In the genomic region with DNA sequence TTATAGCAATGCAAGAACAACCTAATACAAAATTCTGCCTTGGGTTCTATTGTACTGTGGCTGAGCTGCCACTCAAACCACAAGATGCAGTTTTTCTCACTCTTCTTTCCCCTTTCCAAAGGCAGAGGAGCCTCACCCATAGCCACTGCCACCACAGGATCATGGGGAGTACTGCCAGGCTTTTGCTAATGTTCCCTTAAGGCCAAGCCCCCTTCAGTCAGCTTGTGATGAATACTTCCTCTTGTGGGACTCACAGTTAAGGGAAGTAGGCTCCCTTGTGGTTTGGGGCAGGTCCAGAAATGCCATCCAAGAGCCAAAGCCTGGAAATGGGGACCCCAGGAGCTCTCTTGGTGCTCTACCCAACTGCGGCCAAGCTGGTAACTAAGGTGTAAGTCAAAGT, we compare ENCODE assay signal across 1 cellular context.
TF ChIP-seq lines count a peak whose summit lies in the region.

No MANE protein-coding gene starts in this region.

TF ChIP-seq in GM23338, 12 proteins besides CTCF, POLR2A, EP300 and RAD21:
- TF ChIP-seq, protein P1, sequence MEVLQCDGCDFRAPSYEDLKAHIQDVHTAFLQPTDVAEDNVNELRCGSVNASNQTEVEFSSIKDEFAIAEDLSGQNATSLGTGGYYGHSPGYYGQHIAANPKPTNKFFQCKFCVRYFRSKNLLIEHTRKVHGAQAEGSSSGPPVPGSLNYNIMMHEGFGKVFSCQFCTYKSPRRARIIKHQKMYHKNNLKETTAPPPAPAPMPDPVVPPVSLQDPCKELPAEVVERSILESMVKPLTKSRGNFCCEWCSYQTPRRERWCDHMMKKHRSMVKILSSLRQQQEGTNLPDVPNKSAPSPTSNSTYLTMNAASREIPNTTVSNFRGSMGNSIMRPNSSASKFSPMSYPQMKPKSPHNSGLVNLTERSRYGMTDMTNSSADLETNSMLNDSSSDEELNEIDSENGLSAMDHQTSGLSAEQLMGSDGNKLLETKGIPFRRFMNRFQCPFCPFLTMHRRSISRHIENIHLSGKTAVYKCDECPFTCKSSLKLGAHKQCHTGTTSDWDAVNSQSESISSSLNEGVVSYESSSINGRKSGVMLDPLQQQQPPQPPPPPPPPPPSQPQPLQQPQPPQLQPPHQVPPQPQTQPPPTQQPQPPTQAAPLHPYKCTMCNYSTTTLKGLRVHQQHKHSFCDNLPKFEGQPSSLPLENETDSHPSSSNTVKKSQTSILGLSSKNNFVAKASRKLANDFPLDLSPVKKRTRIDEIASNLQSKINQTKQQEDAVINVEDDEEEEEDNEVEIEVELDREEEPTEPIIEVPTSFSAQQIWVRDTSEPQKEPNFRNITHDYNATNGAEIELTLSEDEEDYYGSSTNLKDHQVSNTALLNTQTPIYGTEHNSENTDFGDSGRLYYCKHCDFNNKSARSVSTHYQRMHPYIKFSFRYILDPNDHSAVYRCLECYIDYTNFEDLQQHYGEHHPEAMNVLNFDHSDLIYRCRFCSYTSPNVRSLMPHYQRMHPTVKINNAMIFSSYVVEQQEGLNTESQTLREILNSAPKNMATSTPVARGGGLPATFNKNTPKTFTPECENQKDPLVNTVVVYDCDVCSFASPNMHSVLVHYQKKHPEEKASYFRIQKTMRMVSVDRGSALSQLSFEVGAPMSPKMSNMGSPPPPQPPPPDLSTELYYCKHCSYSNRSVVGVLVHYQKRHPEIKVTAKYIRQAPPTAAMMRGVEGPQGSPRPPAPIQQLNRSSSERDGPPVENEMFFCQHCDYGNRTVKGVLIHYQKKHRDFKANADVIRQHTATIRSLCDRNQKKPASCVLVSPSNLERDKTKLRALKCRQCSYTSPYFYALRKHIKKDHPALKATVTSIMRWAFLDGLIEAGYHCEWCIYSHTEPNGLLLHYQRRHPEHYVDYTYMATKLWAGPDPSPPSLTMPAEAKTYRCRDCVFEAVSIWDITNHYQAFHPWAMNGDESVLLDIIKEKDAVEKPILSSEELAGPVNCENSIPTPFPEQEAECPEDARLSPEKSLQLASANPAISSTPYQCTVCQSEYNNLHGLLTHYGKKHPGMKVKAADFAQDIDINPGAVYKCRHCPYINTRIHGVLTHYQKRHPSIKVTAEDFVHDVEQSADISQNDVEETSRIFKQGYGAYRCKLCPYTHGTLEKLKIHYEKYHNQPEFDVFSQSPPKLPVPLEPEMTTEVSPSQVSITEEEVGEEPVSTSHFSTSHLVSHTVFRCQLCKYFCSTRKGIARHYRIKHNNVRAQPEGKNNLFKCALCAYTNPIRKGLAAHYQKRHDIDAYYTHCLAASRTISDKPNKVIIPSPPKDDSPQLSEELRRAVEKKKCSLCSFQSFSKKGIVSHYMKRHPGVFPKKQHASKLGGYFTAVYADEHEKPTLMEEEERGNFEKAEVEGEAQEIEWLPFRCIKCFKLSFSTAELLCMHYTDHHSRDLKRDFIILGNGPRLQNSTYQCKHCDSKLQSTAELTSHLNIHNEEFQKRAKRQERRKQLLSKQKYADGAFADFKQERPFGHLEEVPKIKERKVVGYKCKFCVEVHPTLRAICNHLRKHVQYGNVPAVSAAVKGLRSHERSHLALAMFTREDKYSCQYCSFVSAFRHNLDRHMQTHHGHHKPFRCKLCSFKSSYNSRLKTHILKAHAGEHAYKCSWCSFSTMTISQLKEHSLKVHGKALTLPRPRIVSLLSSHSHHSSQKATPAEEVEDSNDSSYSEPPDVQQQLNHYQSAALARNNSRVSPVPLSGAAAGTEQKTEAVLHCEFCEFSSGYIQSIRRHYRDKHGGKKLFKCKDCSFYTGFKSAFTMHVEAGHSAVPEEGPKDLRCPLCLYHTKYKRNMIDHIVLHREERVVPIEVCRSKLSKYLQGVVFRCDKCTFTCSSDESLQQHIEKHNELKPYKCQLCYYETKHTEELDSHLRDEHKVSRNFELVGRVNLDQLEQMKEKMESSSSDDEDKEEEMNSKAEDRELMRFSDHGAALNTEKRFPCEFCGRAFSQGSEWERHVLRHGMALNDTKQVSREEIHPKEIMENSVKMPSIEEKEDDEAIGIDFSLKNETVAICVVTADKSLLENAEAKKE (CRISPR knock-in tag; IDR thresholded peaks at IDR 0.05) = no peak
- TF ChIP-seq ZNF331 (CRISPR knock-in tag; IDR thresholded peaks at IDR 0.05; ENCODE audit: low read depth) (no peak), EZH2phosphoT487 (IDR thresholded peaks at IDR 0.05; ENCODE audit: unreplicated experiment) (no peak), POLR2AphosphoS5 (IDR thresholded peaks at IDR 0.05; ENCODE audit: low read depth) (no peak), STAT1 (IDR thresholded peaks at IDR 0.05; ENCODE audit: unreplicated experiment) (no peak), CREB1 (CRISPR knock-in tag; IDR thresholded peaks at IDR 0.05; ENCODE audit: low read depth) (no peak), EZH2 (IDR thresholded peaks at IDR 0.05; ENCODE audit: low read depth, unreplicated experiment) (no peak), JUNB (IDR thresholded peaks at IDR 0.05; ENCODE audit: unreplicated experiment) (no peak), NANOG (IDR thresholded peaks at IDR 0.05; ENCODE audit: borderline replicate concordance) (no peak), ZNF114 (CRISPR knock-in tag; IDR thresholded peaks at IDR 0.05) (no peak)
- TF ChIP-seq, protein P2, sequence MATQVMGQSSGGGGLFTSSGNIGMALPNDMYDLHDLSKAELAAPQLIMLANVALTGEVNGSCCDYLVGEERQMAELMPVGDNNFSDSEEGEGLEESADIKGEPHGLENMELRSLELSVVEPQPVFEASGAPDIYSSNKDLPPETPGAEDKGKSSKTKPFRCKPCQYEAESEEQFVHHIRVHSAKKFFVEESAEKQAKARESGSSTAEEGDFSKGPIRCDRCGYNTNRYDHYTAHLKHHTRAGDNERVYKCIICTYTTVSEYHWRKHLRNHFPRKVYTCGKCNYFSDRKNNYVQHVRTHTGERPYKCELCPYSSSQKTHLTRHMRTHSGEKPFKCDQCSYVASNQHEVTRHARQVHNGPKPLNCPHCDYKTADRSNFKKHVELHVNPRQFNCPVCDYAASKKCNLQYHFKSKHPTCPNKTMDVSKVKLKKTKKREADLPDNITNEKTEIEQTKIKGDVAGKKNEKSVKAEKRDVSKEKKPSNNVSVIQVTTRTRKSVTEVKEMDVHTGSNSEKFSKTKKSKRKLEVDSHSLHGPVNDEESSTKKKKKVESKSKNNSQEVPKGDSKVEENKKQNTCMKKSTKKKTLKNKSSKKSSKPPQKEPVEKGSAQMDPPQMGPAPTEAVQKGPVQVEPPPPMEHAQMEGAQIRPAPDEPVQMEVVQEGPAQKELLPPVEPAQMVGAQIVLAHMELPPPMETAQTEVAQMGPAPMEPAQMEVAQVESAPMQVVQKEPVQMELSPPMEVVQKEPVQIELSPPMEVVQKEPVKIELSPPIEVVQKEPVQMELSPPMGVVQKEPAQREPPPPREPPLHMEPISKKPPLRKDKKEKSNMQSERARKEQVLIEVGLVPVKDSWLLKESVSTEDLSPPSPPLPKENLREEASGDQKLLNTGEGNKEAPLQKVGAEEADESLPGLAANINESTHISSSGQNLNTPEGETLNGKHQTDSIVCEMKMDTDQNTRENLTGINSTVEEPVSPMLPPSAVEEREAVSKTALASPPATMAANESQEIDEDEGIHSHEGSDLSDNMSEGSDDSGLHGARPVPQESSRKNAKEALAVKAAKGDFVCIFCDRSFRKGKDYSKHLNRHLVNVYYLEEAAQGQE (IDR thresholded peaks at IDR 0.05; ENCODE audit: unreplicated experiment) = no peak
- TF ChIP-seq, protein P3, sequence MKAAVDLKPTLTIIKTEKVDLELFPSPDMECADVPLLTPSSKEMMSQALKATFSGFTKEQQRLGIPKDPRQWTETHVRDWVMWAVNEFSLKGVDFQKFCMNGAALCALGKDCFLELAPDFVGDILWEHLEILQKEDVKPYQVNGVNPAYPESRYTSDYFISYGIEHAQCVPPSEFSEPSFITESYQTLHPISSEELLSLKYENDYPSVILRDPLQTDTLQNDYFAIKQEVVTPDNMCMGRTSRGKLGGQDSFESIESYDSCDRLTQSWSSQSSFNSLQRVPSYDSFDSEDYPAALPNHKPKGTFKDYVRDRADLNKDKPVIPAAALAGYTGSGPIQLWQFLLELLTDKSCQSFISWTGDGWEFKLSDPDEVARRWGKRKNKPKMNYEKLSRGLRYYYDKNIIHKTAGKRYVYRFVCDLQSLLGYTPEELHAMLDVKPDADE (IDR thresholded peaks at IDR 0.05) = no peak
